ENCODE assay signal across 2 cellular contexts in the genomic region with DNA sequence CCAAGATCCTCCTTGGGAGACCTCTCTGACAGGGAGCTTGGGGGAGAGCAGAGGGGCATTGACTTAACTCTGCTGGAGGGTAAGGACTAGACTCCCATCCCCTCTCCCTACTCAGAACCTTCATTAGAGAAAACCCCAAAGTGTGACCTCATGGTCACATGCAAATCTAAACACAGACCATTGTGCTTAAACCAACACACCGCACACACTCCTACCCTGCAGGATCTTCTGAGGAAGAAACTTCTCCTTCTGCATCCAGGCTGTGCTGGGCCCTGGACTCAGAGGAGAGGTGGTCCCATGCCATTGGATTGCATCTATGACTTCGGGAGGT.
TF ChIP-seq lines count a peak whose summit lies in the region.

No MANE protein-coding gene starts in this region.

TF ChIP-seq in GM12891, 5 proteins besides CTCF, POLR2A, EP300 and RAD21:
- TF ChIP-seq TAF1 (IDR thresholded peaks at IDR 0.05; ENCODE audit: low read depth, low read length) = no peak
- peak; percentile 7; the same call in 1 of the 2 replicates for TF ChIP-seq POU2F2 (IDR thresholded peaks at IDR 0.05; ENCODE audit: low read depth, low read length)

TF ChIP-seq in H1, 55 proteins besides CTCF, POLR2A, EP300 and RAD21:
- TF ChIP-seq, protein P1, sequence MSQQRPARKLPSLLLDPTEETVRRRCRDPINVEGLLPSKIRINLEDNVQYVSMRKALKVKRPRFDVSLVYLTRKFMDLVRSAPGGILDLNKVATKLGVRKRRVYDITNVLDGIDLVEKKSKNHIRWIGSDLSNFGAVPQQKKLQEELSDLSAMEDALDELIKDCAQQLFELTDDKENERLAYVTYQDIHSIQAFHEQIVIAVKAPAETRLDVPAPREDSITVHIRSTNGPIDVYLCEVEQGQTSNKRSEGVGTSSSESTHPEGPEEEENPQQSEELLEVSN (IDR thresholded peaks at IDR 0.05) = no peak
- no peak for TF ChIP-seq KDM4A (IDR thresholded peaks at IDR 0.05; ENCODE audit: low read depth, low read length, severe bottlenecking)
- TF ChIP-seq EZH2 (IDR thresholded peaks at IDR 0.05; ENCODE audit: low read depth, low read length, severe bottlenecking) = no peak
- no peak for TF ChIP-seq PHF8 (conservative IDR thresholded peaks at IDR 0.05; ENCODE audit: low read depth, low read length)
- TF ChIP-seq, protein P2, sequence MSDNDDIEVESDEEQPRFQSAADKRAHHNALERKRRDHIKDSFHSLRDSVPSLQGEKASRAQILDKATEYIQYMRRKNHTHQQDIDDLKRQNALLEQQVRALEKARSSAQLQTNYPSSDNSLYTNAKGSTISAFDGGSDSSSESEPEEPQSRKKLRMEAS (IDR thresholded peaks at IDR 0.05) = 0 out of 2 replicates have a peak, but pooled peaks have one; percentile 32
